22 cellular contexts compared by ENCODE assay signal in the genomic region with DNA sequence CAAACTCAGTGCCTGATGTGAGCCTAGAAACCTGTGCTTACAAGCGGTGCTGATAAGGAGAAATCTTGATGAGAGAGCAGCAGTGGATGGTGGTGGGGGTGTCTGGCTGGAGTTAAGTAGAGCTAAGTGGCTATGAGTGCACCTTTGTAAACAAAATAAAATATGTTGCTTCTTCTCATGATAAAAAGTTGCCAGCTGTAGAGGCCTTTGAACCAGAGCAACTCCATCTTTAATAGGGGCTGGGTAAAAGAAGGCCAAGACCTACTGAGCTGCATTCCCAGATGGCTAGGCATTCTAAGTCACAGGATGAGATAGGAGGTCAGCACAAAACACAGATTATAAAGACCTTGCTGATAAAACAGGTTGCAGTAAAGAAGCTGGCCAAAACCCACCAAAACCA.
"Had no signal": no experiment of that assay in that cellular context is flagged by ENCODE, and none has a peak within 500 bp of the region (broad histone marks: within the 10 kb centered on the region; RNA-seq: fewer than 3 reads in every experiment).

No MANE protein-coding gene starts in this region.

- DNase-seq: colonic mucosa; dermis blood vessel endothelial cell; effector CD4-positive, alpha-beta T cell; erythroblast; foreskin keratinocyte; kidney; left cardiac atrium; left ventricle myocardium superior; naive B cell; right lobe of liver; spleen; stimulated activated CD4-positive, alpha-beta T cell treated with anti-CD3 and anti-CD28 coated beads, Interleukin-15, amount 100 ng/mL, for 24 hours; stimulated activated CD4-positive, alpha-beta T cell treated with anti-CD3 and anti-CD28 coated beads, Interleukin-1b, Interleukin-23, amount 100 ng/mL, for 48 hours; stimulated activated CD4-positive, alpha-beta T cell treated with anti-CD3 and anti-CD28 coated beads, Interleukin-4, amount 100 ng/mL, for 24 hours; tibial artery had no signal

- H3K4me1 Mint-ChIP-seq: endodermal cell; naive B cell; nephron; stimulated activated memory B cell treated with anti-CD40 and anti-IgM and Interleukin-4, amounts not matched to agents 10 μg/mL and 1 μg/mL and 100 μg/mL, for 72 hours had no signal

- H3K9ac ChIP-seq: parathyroid adenoma had no signal

- ATAC-seq: left ventricle myocardium superior; stimulated activated memory B cell treated with anti-CD40 and anti-IgM and Interleukin-4, amounts not matched to agents 10 μg/mL and 1 μg/mL and 100 μg/mL, for 72 hours had no signal

- H2AFZ ChIP-seq: parathyroid adenoma had no signal

- H3K4me3 ChIP-seq: colonic mucosa, lung, prostate gland, right lobe of liver, spleen, tibial artery had no signal

- H3K4me3 Mint-ChIP-seq: endodermal cell; nephron; stimulated activated memory B cell treated with anti-CD40 and anti-IgM and Interleukin-4, amounts not matched to agents 10 μg/mL and 1 μg/mL and 100 μg/mL, for 72 hours; stimulated activated naive CD8-positive, alpha-beta T cell treated with anti-CD3 and anti-CD28 coated beads, Interleukin-15, Interleukin-2, amounts not matched to agents 100 ng/mL and 50 ng/mL, for 24 hours had no signal

- H3K36me3 Mint-ChIP-seq: stimulated activated memory B cell treated with anti-CD40 and anti-IgM and Interleukin-4, amounts not matched to agents 10 μg/mL and 1 μg/mL and 100 μg/mL, for 72 hours had no signal

- H3K27ac Mint-ChIP-seq: endodermal cell; naive B cell; stimulated activated memory B cell treated with anti-CD40 and anti-IgM and Interleukin-4, amounts not matched to agents 10 μg/mL and 1 μg/mL and 100 μg/mL, for 72 hours; stimulated activated naive CD8-positive, alpha-beta T cell treated with anti-CD3 and anti-CD28 coated beads, Interleukin-15, Interleukin-2, amounts not matched to agents 100 ng/mL and 50 ng/mL, for 24 hours had no signal

- H3K9me3 ChIP-seq: colonic mucosa, prostate gland, tibial artery had no signal

- H3K4me1 ChIP-seq: colonic mucosa, parathyroid adenoma, prostate gland, right lobe of liver, spleen had no signal

- H3K27ac ChIP-seq: colonic mucosa, parathyroid adenoma, prostate gland, right lobe of liver, spleen had no signal

- H3K36me3 ChIP-seq: colonic mucosa, prostate gland, right lobe of liver, spleen, tibial artery had no signal

- H3K27me3 ChIP-seq: colonic mucosa, foreskin keratinocyte, right lobe of liver, spleen, tibial artery had no signal
